ENCODE assay signal across 27 cellular contexts in the genomic region with DNA sequence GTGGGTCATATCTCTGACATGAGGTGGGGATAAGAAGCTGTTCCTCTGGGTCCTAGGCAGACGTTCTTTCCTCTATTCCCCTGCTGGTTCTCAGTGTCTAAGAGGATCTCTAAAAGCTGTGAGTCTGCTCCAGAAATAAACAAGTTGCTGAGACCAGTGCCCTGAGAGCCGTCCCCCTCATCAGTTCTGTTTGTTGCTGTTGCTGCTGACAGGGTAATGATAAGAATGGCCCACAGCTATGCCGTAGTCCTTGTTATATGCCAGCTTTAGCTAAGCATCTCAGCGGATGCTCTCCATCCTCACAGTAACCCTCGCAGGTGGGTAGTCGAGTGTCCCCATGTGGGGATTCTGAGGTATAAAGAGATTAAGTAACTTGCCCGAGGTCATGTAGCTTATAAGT. TPM values are rescaled to one million over a fixed set of nuclear protein-coding genes. Genes with fewer than 3 reads are reported as not detected.
DNase-seq lines count a peak whose midpoint lies in the region; ATAC-seq and TF ChIP-seq lines count a peak whose summit lies in the region.
"Had no signal": no experiment of that assay in that cellular context is flagged by ENCODE, and none has a peak within 500 bp of the region (broad histone marks: within the 10 kb centered on the region; RNA-seq: fewer than 3 reads in every experiment).

No MANE protein-coding gene starts in this region.

- peak overlapping the region in 2 of 12 donors; percentile 17 to 26 for H3K27ac ChIP-seq in heart left ventricle
- no peak overlapping the region for H3K27ac ChIP-seq in right cardiac atrium (ENCODE audit: low read length)
- H3K27ac ChIP-seq in foreskin keratinocyte: no peak overlapping the region
- H3K27ac ChIP-seq: PC-9 had no signal

- peaks cover 2 to 87% (median 62%) of the 10 kb centered on the region in 9 donors for H3K36me3 ChIP-seq in heart left ventricle

- intact Hi-C loops in Right ventricle myocardium inferior (cut with DNase I): no loop called here
- intact Hi-C loops in cardiac septum (cut with DNase I): no loop called here
- intact Hi-C loops in heart left ventricle (cut with DNase I): loop anchor here in 1 of 10 donors (10.0 kb wide), 1 partner anchor 141 kb away; no protein-coding TSS in a partner anchor
- intact Hi-C loops in right cardiac atrium (cut with DNase I): loop anchor here in 1 of 4 donors (10.0 kb wide), 1 partner anchor 131 kb away; the partner anchor contains the start of gene PRDM10

- ATAC-seq in Right ventricle myocardium inferior (peak; percentile 36), heart left ventricle (peak; percentile 21 to 47 (median 40)), right cardiac atrium (peak; percentile 36 to 38), foreskin keratinocyte (no peak)
- ATAC-seq: CD8-positive, alpha-beta T cell; GM12878; GM23338 had no signal

- TF ChIP-seq CTCF in heart left ventricle (IDR thresholded peaks at IDR 0.05) (no peak), foreskin keratinocyte (conservative IDR thresholded peaks at IDR 0.05) (no peak)

- no peak overlapping the region for H3K4me3 ChIP-seq in heart left ventricle
- H3K4me3 ChIP-seq in right cardiac atrium (ENCODE audit: low read length): no peak overlapping the region
- H3K4me3 ChIP-seq: GM12878, GM23338, PC-9 had no signal

- DNase-seq in Right ventricle myocardium inferior (ENCODE audit: missing footprints) (no peak), cardiac septum (ENCODE audit: low spot score) (no peak), heart left ventricle (no peak), right cardiac atrium (no peak), putamen (ENCODE audit: low spot score) (no peak), kidney glomerular epithelial cell (lab: John Stamatoyannopoulos, UW) (no peak), foreskin keratinocyte (no peak)
- DNase-seq: C1 segment of cervical spinal cord; DMS 273 treated with DMSO at 0.1 percent for 48 hours; DMS79; EL; GDM1; H9; Kasumi-1; NCI-H1105; NCI-H1436 treated with DMSO at 0.1 percent for 48 hours; NCI-H187 treated with DMSO at 0.1 percent for 48 hours; NCI-H524; NCI-H748 treated with DMSO at 0.1 percent for 48 hours; NK-92 treated with Interleukin-12 subunit alpha and Interleukin-12 subunit beta, amount 100 ng/mL, for 24 hours; PC-9; SHP77 had no signal

- no peaks in the 10 kb centered on the region for H3K27me3 ChIP-seq in heart left ventricle
- H3K27me3 ChIP-seq in right cardiac atrium (ENCODE audit: control insufficient read depth, insufficient read depth): no peaks in the 10 kb centered on the region
- no peaks in the 10 kb centered on the region for H3K27me3 ChIP-seq in foreskin keratinocyte

- H3K4me1 ChIP-seq in heart left ventricle: peaks cover 0 to 17% (median 10%) of the 10 kb centered on the region in 12 donors
- H3K4me1 ChIP-seq in right cardiac atrium (ENCODE audit: control insufficient read depth, insufficient read depth, low read length): no peaks in the 10 kb centered on the region
- H3K4me1 ChIP-seq in foreskin keratinocyte: no peaks in the 10 kb centered on the region

- no peak for TF ChIP-seq POLR2A in heart left ventricle (IDR thresholded peaks at IDR 0.05)

- no peaks in the 10 kb centered on the region for H3K9me3 ChIP-seq in heart left ventricle
- no peaks in the 10 kb centered on the region for H3K9me3 ChIP-seq in right cardiac atrium (ENCODE audit: control insufficient read depth, low read length)

- WGBS in heart left ventricle, 4 donors: 34 to 62% (median 52%) methylated on average over 7 of the region's 7 CpGs
- WGBS in right cardiac atrium: 49% methylated on average over 7 of the region's 7 CpGs

RNA-seq across cellular contexts. Expression of gene ST14, which starts 23.5 kb away (rescaled TPM):
- total RNA-seq in Right ventricle myocardium inferior: 2.1 TPM
- total RNA-seq in cardiac septum: 0.65 TPM
- 10 to 100 TPM in 1 of 9 donors, 1 to 10 TPM in 4, under 1 TPM in 4; 0.37 to 13.0 (median 1.3) TPM for total RNA-seq in heart left ventricle
- polyA plus RNA-seq in heart left ventricle: 1 to 10 TPM in 1 of 2 donors, under 1 TPM in 1; 0.61 to 1.4 TPM
- total RNA-seq in right cardiac atrium: 1 to 10 TPM; 1.0 to 2.8 (median 1.4) TPM
- 0.61 TPM for polyA plus RNA-seq in right cardiac atrium
- total RNA-seq in foreskin keratinocyte: 94.1 and 94.8 TPM in 2 replicates
- 76.9 and 79.1 TPM in 2 replicates for polyA plus RNA-seq in foreskin keratinocyte
- total RNA-seq: A172, SK-MEL-5 had no signal
